ENCODE assay signal across 8 cellular contexts in the genomic region with DNA sequence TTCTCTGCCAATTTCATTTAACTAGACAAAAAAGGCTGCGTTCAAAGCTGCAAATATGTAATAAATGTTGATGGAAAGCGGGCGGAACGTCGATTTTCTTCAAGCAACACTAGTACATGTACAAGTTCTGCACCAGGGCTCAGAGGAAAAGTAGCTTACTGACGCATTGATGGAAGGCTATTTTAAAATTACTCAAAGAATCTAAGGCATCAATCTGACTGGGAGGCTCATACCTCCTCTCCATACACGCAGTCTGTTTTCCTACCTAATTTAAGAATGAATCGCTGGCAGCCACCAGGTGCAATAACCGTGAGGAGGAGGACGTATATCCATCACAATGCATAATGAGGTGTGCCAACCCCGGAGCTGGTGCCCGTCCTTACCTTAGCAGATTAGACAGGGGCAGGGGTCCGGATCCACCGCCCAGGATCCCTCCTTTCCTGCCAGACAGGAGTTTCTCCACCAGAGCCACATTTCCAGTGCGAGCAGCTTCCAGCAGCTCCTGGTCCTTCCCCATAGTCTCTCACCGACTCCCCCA. TPM values are rescaled to one million over a fixed set of nuclear protein-coding genes. Genes with fewer than 3 reads are reported as not detected.
DNase-seq lines count a peak whose midpoint lies in the region; ATAC-seq and TF ChIP-seq lines count a peak whose summit lies in the region.

No MANE protein-coding gene starts in this region.

- peaks cover 55% of the 10 kb centered on the region for H3K27me3 Mint-ChIP-seq in activated T-cell treated with anti-CD3 and anti-CD28 coated beads, Interleukin-2, amount 50 U/mL, for 72 hours (ENCODE audit: low read depth)
- H3K27me3 Mint-ChIP-seq in activated CD8-positive, alpha-beta T cell treated with anti-CD3 and anti-CD28 coated beads for 36 hours, result peaks cover 38% of the 10 kb centered on the region

- intact Hi-C loops in activated CD8-positive, alpha-beta T cell treated with anti-CD3 and anti-CD28 coated beads for 36 hours (cut with micrococcal nuclease), result no loop called here
- intact Hi-C loops in stomach (cut with DNase I; ENCODE audit: low total_unique reads), result no loop called here
- intact Hi-C loops in PC-9 (cut with micrococcal nuclease; ENCODE audit: unreplicated experiment), result no loop called here

- no peaks in the 10 kb centered on the region for H3F3A ChIP-seq in PC-9 (ENCODE audit: insufficient read depth, low read depth)

- H3K27me3 ChIP-seq in stomach (peaks cover 0 to 21% (median 0%) of the 10 kb centered on the region in 3 donors), PC-9 (ENCODE audit: insufficient read depth, low read depth) (peaks cover 54% of the 10 kb centered on the region), Karpas-422 (ENCODE audit: low read length) (no peaks in the 10 kb centered on the region)

- CTCF ChIA-PET in activated CD8-positive, alpha-beta T cell treated with anti-CD3 and anti-CD28 coated beads for 36 hours (lab: Charles Lee), result no interaction called here
- CTCF ChIA-PET in PC-9 (lab: Charles Lee), result interaction anchor here (0.6 kb wide), 1 partner anchor 1321 kb away, joined by 3 read pairs; no protein-coding TSS in a partner anchor

- peaks cover 0 to 23% (median 19%) of the 10 kb centered on the region in 4 donors for H3K4me1 ChIP-seq in stomach
- H3K4me1 ChIP-seq in PC-9 (replicated peaks; ENCODE audit: insufficient read depth), result 0 out of 2 replicates have a peak, but pooled peaks cover 5% of the 10 kb centered on the region
- H3K4me1 ChIP-seq in Karpas-422 (ENCODE audit: low read length), result peaks cover 11% of the 10 kb centered on the region

- H2AFZ ChIP-seq in PC-9 (no peak overlapping the region), Karpas-422 (ENCODE audit: low read length) (no peak overlapping the region)

- no peak overlapping the region for H3K27ac Mint-ChIP-seq in activated T-cell treated with anti-CD3 and anti-CD28 coated beads, Interleukin-2, amount 50 U/mL, for 72 hours
- H3K27ac Mint-ChIP-seq in activated CD8-positive, alpha-beta T cell treated with anti-CD3 and anti-CD28 coated beads for 36 hours, result no peak overlapping the region

- BruUV-seq in PC-9 (replicated peaks; lab: Mats Ljungman, UMichigan), result no TSS peak

- H3K36me3 ChIP-seq in stomach (no peaks in the 10 kb centered on the region), PC-9 (ENCODE audit: low read depth) (no peaks in the 10 kb centered on the region), Karpas-422 (ENCODE audit: insufficient read depth, low read length) (no peaks in the 10 kb centered on the region)

- H4K20me1 ChIP-seq in PC-9 (ENCODE audit: insufficient read depth), result no peaks in the 10 kb centered on the region
- H4K20me1 ChIP-seq in Karpas-422 (ENCODE audit: insufficient read depth, low read depth, low read length), result no peaks in the 10 kb centered on the region

- H3K4me3 ChIP-seq in stomach, result peak overlapping the region; percentile 62 to 72 (median 66)
- H3K4me3 ChIP-seq in PC-9, result no peak overlapping the region
- no peak overlapping the region for H3K4me3 ChIP-seq in Karpas-422 (ENCODE audit: low read length)

- H3K9me2 ChIP-seq in PC-9 (ENCODE audit: insufficient read depth), result no peaks in the 10 kb centered on the region
- H3K9me2 ChIP-seq in Karpas-422 (replicated peaks; ENCODE audit: insufficient read depth, low read length), result no peaks in the 10 kb centered on the region

- TF ChIP-seq CTCF in activated CD8-positive, alpha-beta T cell treated with anti-CD3 and anti-CD28 coated beads for 36 hours (IDR thresholded peaks at IDR 0.05), result no peak
- TF ChIP-seq CTCF in stomach (IDR thresholded peaks at IDR 0.05) (no peak), PC-9 (conservative IDR thresholded peaks at IDR 0.05) (no peak)

- no peak overlapping the region for H3K9ac ChIP-seq in Karpas-422 (ENCODE audit: low read length)

- peaks cover 8% of the 10 kb centered on the region for H3K4me1 Mint-ChIP-seq in activated T-cell treated with anti-CD3 and anti-CD28 coated beads, Interleukin-2, amount 50 U/mL, for 72 hours (ENCODE audit: low read depth)
- H3K4me1 Mint-ChIP-seq in activated CD8-positive, alpha-beta T cell treated with anti-CD3 and anti-CD28 coated beads for 36 hours (ENCODE audit: low read depth), result peaks cover 9% of the 10 kb centered on the region

- no peaks in the 10 kb centered on the region for H3K9me3 Mint-ChIP-seq in activated T-cell treated with anti-CD3 and anti-CD28 coated beads, Interleukin-2, amount 50 U/mL, for 72 hours
- H3K9me3 Mint-ChIP-seq in activated CD8-positive, alpha-beta T cell treated with anti-CD3 and anti-CD28 coated beads for 36 hours, result no peaks in the 10 kb centered on the region

- no peak for TF ChIP-seq POLR2A in stomach (IDR thresholded peaks at IDR 0.05)

- H3K27ac ChIP-seq in stomach (peak overlapping the region in 3 of 5 donors; percentile 42 to 75 (median 68)), PC-9 (no peak overlapping the region), Karpas-422 (ENCODE audit: low read length) (no peak overlapping the region)

- no peaks in the 10 kb centered on the region for H3K36me3 Mint-ChIP-seq in activated T-cell treated with anti-CD3 and anti-CD28 coated beads, Interleukin-2, amount 50 U/mL, for 72 hours (ENCODE audit: insufficient read depth in 2 of 2)
- H3K36me3 Mint-ChIP-seq in activated CD8-positive, alpha-beta T cell treated with anti-CD3 and anti-CD28 coated beads for 36 hours (ENCODE audit: low read depth), result no peaks in the 10 kb centered on the region

- WGBS in stomach, 5 donors, result 12 to 21% (median 15%) methylated on average over 16 of the region's 16 CpGs

- POLR2A ChIA-PET in activated CD8-positive, alpha-beta T cell treated with anti-CD3 and anti-CD28 coated beads for 36 hours (lab: Charles Lee), result no interaction called here
- POLR2A ChIA-PET in PC-9 (lab: Charles Lee; ENCODE audit: unreplicated experiment), result no interaction called here

- TF ChIP-seq EP300 in stomach (IDR thresholded peaks at IDR 0.05), result no peak

- no peak for DNase-seq in activated T-cell treated with anti-CD3 and anti-CD28 coated beads, Interleukin-2, amount 50 U/mL, for 72 hours
- no peak for DNase-seq in activated T-cell treated with anti-CD3 and anti-CD28 coated beads, Interleukin-2, amount 50 U/mL, for 1 hour
- DNase-seq in activated CD8-positive, alpha-beta T cell treated with anti-CD3 and anti-CD28 coated beads for 36 hours, result no peak
- DNase-seq in iPS-NIHi11 (ENCODE audit: low spot score), result peak; percentile 23
- no peak for DNase-seq in stomach
- DNase-seq in AML-193 (lab: John Stamatoyannopoulos, UW), result no peak
- no peak for DNase-seq in PC-9
- no peak for DNase-seq in Karpas-422

- H3K9me3 ChIP-seq in stomach, result no peaks in the 10 kb centered on the region
- H3K9me3 ChIP-seq in PC-9 (ENCODE audit: insufficient read depth, low read depth), result no peaks in the 10 kb centered on the region
- no peaks in the 10 kb centered on the region for H3K9me3 ChIP-seq in Karpas-422 (ENCODE audit: low read length)

- ATAC-seq in activated T-cell treated with anti-CD3 and anti-CD28 coated beads, Interleukin-2, amount 50 U/mL, for 72 hours (replicated peaks in 1 of 2), result peak in 1 of 2 donors; percentile 15
- ATAC-seq in activated CD8-positive, alpha-beta T cell treated with anti-CD3 and anti-CD28 coated beads for 36 hours, result no peak

- no peaks in the 10 kb centered on the region for H3K79me2 ChIP-seq in PC-9 (ENCODE audit: low read depth)
- H3K79me2 ChIP-seq in Karpas-422 (ENCODE audit: low read length), result no peaks in the 10 kb centered on the region

- H3K4me2 ChIP-seq in PC-9, result no peak overlapping the region
- H3K4me2 ChIP-seq in Karpas-422 (ENCODE audit: low read depth, low read length, poor library complexity, severe bottlenecking), result no peak overlapping the region

- H3K4me3 Mint-ChIP-seq in activated T-cell treated with anti-CD3 and anti-CD28 coated beads, Interleukin-2, amount 50 U/mL, for 72 hours, result peak overlapping the region; percentile 68 to 86
- H3K4me3 Mint-ChIP-seq in activated CD8-positive, alpha-beta T cell treated with anti-CD3 and anti-CD28 coated beads for 36 hours, result peak overlapping the region; percentile 56

RNA-seq across cellular contexts. Expression of a gene that starts 0.9 kb away (rescaled TPM):
- under 1 TPM; 0.19 to 0.63 TPM for total RNA-seq in activated T-cell treated with anti-CD3 and anti-CD28 coated beads, Interleukin-2, amount 50 U/mL, for 72 hours
- under 1 TPM in 1 of 2 experiments, not detected in 1; 0.54 TPM for total RNA-seq in activated CD8-positive, alpha-beta T cell treated with anti-CD3 and anti-CD28 coated beads for 36 hours
- 10 to 100 TPM in 2 of 5 donors, 1 to 10 TPM in 1, not detected in 2; 2.7 to 26.8 (median 13.6) TPM for total RNA-seq in stomach
- 1 to 10 TPM in 2 of 3 donors, under 1 TPM in 1; 0.73 to 1.7 (median 1.1) TPM for polyA plus RNA-seq in stomach
- total RNA-seq in PC-9 (2021), result not detected in 2 replicates
- total RNA-seq in Karpas-422 (2014; rRNA removed; shearing (Covaris generic); ENCODE audit: low replicate concordance), result 13.3 and 23.4 TPM in 2 replicates

Comparison
In these comparisons a context has a peak if more than half of its experiments do, and no peak if none do; other contexts are left out.
1. H3K27ac ChIP-seq: peak in stomach (3 of 5); none in PC-9 (single experiment) and Karpas-422 (single experiment).
2. H3K4me3 ChIP-seq: peak in stomach (4 of 4); none in PC-9 (single experiment) and Karpas-422 (single experiment).